Comparison of ENCODE assay signal across 1 cellular context in the genomic region with DNA sequence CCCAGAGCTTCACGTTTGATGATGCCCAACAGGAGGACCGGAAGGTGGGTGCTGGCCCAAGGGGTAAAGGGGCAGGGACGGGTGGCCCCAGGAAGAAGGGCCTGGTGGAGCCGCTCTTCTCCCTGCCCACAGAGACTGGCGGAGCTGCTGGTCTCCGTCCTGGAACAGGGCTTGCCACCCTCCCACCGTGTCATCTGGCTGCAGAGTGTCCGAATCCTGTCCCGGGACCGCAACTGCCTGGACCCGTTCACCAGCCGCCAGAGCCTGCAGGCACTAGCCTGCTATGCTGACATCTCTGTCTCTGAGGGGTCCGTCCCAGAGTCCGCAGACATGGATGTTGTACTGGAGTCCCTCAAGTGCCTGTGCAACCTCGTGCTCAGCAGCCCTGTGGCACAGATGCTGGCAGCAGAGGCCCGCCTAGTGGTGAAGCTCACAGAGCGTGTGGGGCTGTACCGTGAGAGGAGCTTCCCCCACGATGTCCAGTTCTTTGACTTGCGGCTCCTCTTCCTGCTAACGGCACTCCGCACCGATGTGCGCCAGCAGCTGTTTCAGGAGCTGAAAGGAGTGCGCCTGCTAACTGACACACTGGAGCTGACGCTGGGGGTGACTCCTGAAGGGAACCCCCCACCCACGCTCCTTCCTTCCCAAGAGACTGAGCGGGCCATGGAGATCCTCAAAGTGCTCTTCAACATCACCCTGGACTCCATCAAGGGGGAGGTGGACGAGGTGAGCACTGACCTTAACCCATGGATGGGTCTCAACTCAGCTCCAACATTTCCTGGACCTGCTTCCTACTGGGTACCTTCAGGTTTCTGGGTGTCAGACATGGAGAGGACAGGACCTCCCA.
A peak's percentile ranks its signal among the peaks of the same experiment; 100 is the strongest.
TF ChIP-seq lines count a peak whose summit lies in the region.

No MANE protein-coding gene starts in this region.

TF ChIP-seq in HepG2, 621 proteins besides CTCF, POLR2A, EP300 and RAD21 (continues in another document):
- TF ChIP-seq CBFB (CRISPR knock-in tag; IDR thresholded peaks at IDR 0.05) (no peak), ZNF446 (CRISPR knock-in tag; IDR thresholded peaks at IDR 0.05) (0 out of 2 replicates have a peak, but pooled peaks have one; percentile 4), ZNF598 (CRISPR knock-in tag; IDR thresholded peaks at IDR 0.05; ENCODE audit: borderline replicate concordance) (no peak), ZKSCAN1 (IDR thresholded peaks at IDR 0.05; ENCODE audit: low read length) (no peak), ZNF552 (CRISPR knock-in tag; IDR thresholded peaks at IDR 0.05; ENCODE audit: borderline replicate concordance) (0 out of 2 replicates have a peak, but pooled peaks have one; percentile 34), HES4 (CRISPR knock-in tag; IDR thresholded peaks at IDR 0.05; ENCODE audit: borderline replicate concordance) (0 out of 2 replicates have a peak, but pooled peaks have one; percentile 56), ZSCAN21 (CRISPR knock-in tag; IDR thresholded peaks at IDR 0.05; ENCODE audit: borderline replicate concordance) (0 out of 2 replicates have a peak, but pooled peaks have one; percentile 31), ZNF792 (CRISPR knock-in tag; IDR thresholded peaks at IDR 0.05) (no peak), CENPX (CRISPR knock-in tag; IDR thresholded peaks at IDR 0.05) (no peak), ATF7 (IDR thresholded peaks at IDR 0.05) (no peak), ATF7 (CRISPR knock-in tag; IDR thresholded peaks at IDR 0.05) (no peak), PRDM15 (CRISPR knock-in tag; IDR thresholded peaks at IDR 0.05) (no peak), ZNF772 (CRISPR knock-in tag; IDR thresholded peaks at IDR 0.05) (no peak), SP4 (CRISPR knock-in tag; IDR thresholded peaks at IDR 0.05) (no peak), ZNF225 (CRISPR knock-in tag; IDR thresholded peaks at IDR 0.05) (0 out of 2 replicates have a peak, but pooled peaks have one; percentile 38), PHF21A (CRISPR knock-in tag; IDR thresholded peaks at IDR 0.05) (no peak), PHF8 (CRISPR knock-in tag; IDR thresholded peaks at IDR 0.05) (0 out of 2 replicates have a peak, but pooled peaks have one; percentile 3), ZNF546 (CRISPR knock-in tag; conservative IDR thresholded peaks at IDR 0.05) (no peak), NBN (conservative IDR thresholded peaks at IDR 0.05) (no peak), PAWR (CRISPR knock-in tag; IDR thresholded peaks at IDR 0.05; ENCODE audit: borderline replicate concordance) (no peak), ZFP82 (CRISPR knock-in tag; IDR thresholded peaks at IDR 0.05; ENCODE audit: borderline replicate concordance) (0 out of 2 replicates have a peak, but pooled peaks have one; percentile 28), JARID2 (CRISPR knock-in tag; IDR thresholded peaks at IDR 0.05; ENCODE audit: insufficient replicate concordance) (no peak), ZBTB38 (CRISPR knock-in tag; IDR thresholded peaks at IDR 0.05) (peak; percentile 90), DR1 (CRISPR knock-in tag; IDR thresholded peaks at IDR 0.05) (no peak), ZC3H4 (CRISPR knock-in tag; IDR thresholded peaks at IDR 0.05; ENCODE audit: borderline replicate concordance) (no peak), ZNF605 (CRISPR knock-in tag; IDR thresholded peaks at IDR 0.05) (no peak), ZNF713 (CRISPR knock-in tag; IDR thresholded peaks at IDR 0.05) (no peak), ZNF451 (CRISPR knock-in tag; IDR thresholded peaks at IDR 0.05) (no peak), STAG1 (CRISPR knock-in tag; IDR thresholded peaks at IDR 0.05) (no peak), ZNF687 (CRISPR knock-in tag; IDR thresholded peaks at IDR 0.05) (peak; percentile 71), NFIC (IDR thresholded peaks at IDR 0.05; ENCODE audit: low read length) (no peak), SIX4 (CRISPR knock-in tag; IDR thresholded peaks at IDR 0.05) (no peak), RELA (CRISPR knock-in tag; IDR thresholded peaks at IDR 0.05) (no peak), ZNF143 (CRISPR knock-in tag; IDR thresholded peaks at IDR 0.05) (peak; percentile 41; the same call in 1 of the 2 replicates), ARID4A (CRISPR knock-in tag; IDR thresholded peaks at IDR 0.05; ENCODE audit: borderline replicate concordance) (no peak)
- TF ChIP-seq, protein P1, sequence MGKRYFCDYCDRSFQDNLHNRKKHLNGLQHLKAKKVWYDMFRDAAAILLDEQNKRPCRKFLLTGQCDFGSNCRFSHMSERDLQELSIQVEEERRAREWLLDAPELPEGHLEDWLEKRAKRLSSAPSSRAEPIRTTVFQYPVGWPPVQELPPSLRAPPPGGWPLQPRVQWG (CRISPR knock-in tag; IDR thresholded peaks at IDR 0.05; ENCODE audit: borderline replicate concordance, low read depth): no peak
- TF ChIP-seq, protein P2, sequence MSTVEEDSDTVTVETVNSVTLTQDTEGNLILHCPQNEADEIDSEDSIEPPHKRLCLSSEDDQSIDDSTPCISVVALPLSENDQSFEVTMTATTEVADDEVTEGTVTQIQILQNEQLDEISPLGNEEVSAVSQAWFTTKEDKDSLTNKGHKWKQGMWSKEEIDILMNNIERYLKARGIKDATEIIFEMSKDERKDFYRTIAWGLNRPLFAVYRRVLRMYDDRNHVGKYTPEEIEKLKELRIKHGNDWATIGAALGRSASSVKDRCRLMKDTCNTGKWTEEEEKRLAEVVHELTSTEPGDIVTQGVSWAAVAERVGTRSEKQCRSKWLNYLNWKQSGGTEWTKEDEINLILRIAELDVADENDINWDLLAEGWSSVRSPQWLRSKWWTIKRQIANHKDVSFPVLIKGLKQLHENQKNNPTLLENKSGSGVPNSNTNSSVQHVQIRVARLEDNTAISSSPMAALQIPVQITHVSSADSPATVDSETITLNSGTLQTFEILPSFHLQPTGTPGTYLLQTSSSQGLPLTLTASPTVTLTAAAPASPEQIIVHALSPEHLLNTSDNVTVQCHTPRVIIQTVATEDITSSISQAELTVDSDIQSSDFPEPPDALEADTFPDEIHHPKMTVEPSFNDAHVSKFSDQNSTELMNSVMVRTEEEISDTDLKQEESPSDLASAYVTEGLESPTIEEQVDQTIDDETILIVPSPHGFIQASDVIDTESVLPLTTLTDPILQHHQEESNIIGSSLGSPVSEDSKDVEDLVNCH (CRISPR knock-in tag; IDR thresholded peaks at IDR 0.05): no peak
- TF ChIP-seq, protein P3, sequence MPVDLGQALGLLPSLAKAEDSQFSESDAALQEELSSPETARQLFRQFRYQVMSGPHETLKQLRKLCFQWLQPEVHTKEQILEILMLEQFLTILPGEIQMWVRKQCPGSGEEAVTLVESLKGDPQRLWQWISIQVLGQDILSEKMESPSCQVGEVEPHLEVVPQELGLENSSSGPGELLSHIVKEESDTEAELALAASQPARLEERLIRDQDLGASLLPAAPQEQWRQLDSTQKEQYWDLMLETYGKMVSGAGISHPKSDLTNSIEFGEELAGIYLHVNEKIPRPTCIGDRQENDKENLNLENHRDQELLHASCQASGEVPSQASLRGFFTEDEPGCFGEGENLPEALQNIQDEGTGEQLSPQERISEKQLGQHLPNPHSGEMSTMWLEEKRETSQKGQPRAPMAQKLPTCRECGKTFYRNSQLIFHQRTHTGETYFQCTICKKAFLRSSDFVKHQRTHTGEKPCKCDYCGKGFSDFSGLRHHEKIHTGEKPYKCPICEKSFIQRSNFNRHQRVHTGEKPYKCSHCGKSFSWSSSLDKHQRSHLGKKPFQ (CRISPR knock-in tag; IDR thresholded peaks at IDR 0.05; ENCODE audit: insufficient replicate concordance): no peak
- TF ChIP-seq, protein P4, sequence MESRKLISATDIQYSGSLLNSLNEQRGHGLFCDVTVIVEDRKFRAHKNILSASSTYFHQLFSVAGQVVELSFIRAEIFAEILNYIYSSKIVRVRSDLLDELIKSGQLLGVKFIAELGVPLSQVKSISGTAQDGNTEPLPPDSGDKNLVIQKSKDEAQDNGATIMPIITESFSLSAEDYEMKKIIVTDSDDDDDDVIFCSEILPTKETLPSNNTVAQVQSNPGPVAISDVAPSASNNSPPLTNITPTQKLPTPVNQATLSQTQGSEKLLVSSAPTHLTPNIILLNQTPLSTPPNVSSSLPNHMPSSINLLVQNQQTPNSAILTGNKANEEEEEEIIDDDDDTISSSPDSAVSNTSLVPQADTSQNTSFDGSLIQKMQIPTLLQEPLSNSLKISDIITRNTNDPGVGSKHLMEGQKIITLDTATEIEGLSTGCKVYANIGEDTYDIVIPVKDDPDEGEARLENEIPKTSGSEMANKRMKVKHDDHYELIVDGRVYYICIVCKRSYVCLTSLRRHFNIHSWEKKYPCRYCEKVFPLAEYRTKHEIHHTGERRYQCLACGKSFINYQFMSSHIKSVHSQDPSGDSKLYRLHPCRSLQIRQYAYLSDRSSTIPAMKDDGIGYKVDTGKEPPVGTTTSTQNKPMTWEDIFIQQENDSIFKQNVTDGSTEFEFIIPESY (CRISPR knock-in tag; IDR thresholded peaks at IDR 0.05): peak; percentile 86
- TF ChIP-seq, protein P5, sequence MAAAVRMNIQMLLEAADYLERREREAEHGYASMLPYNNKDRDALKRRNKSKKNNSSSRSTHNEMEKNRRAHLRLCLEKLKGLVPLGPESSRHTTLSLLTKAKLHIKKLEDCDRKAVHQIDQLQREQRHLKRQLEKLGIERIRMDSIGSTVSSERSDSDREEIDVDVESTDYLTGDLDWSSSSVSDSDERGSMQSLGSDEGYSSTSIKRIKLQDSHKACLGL (CRISPR knock-in tag; IDR thresholded peaks at IDR 0.05): no peak
